23 cellular contexts compared by ENCODE assay signal in the genomic region with DNA sequence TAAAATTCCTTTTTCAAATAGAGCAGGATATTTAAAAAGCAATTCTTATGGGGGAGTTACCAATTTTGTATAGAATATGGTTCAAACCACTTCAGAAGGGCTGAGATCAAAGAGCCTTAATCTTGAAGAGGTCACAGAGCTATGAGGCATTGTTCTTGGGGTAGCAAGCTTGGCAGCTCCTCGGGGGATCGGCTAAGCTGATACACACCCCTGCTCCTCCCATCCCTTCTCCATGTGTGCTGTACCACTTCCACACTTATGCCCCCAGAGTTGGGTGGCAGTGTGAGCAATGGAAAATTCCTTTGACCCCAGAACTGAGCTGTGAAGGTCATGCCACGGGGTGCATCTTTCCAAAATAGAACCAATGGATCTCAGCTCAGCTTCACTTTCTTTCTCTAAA. TPM values are rescaled to one million over a fixed set of nuclear protein-coding genes. Genes with fewer than 3 reads are reported as not detected.
DNase-seq lines count a peak whose midpoint lies in the region; ATAC-seq and TF ChIP-seq lines count a peak whose summit lies in the region.
"Had no signal": no experiment of that assay in that cellular context is flagged by ENCODE, and none has a peak within 500 bp of the region (broad histone marks: within the 10 kb centered on the region; RNA-seq: fewer than 3 reads in every experiment).

No MANE protein-coding gene starts in this region.

- H3K27me3 ChIP-seq in DND-41 (ENCODE audit: insufficient read depth, low read length, poor library complexity): no peaks in the 10 kb centered on the region
- H3K27me3 ChIP-seq: colonic mucosa, gastroesophageal sphincter, thyroid gland had no signal

- H3K4me1 Mint-ChIP-seq in activated CD4-positive, alpha-beta T cell treated with anti-CD3 and anti-CD28 coated beads for 36 hours: peaks cover 53% of the 10 kb centered on the region
- peaks cover 22% of the 10 kb centered on the region for H3K4me1 Mint-ChIP-seq in T-helper 17 cell
- H3K4me1 Mint-ChIP-seq in naive thymus-derived CD8-positive, alpha-beta T cell: peaks cover 34 to 55% (median 51%) of the 10 kb centered on the region in 4 donors

- no peak for TF ChIP-seq CTCF in DND-41 (IDR thresholded peaks at IDR 0.05; ENCODE audit: borderline replicate concordance, extremely low read depth, low read length, poor library complexity, severe bottlenecking)

- no peak overlapping the region for H3K27ac ChIP-seq in DND-41 (ENCODE audit: low read length)
- H3K27ac ChIP-seq: colonic mucosa, gastroesophageal sphincter, lower lobe of right lung, thyroid gland had no signal

- POLR2A ChIA-PET in activated CD4-positive, alpha-beta T cell treated with anti-CD3 and anti-CD28 coated beads for 36 hours (lab: Charles Lee): no interaction called here
- POLR2A ChIA-PET in naive thymus-derived CD8-positive, alpha-beta T cell (lab: Charles Lee): interaction anchor here (0.9 to 1.0 kb wide), 2 partner anchors 26 to 165 kb away, joined by 3 read pairs; no protein-coding TSS in a partner anchor

- H3K9me3 ChIP-seq in DND-41 (ENCODE audit: insufficient read depth, low read length, severe bottlenecking): no peaks in the 10 kb centered on the region
- no peaks in the 10 kb centered on the region for H3K9me3 ChIP-seq in T-helper 17 cell (ENCODE audit: control insufficient read depth, low read length, poor library complexity, severe bottlenecking)
- H3K9me3 ChIP-seq: colonic mucosa, gastroesophageal sphincter, lower lobe of right lung, thyroid gland had no signal

- CTCF ChIA-PET in activated CD4-positive, alpha-beta T cell treated with anti-CD3 and anti-CD28 coated beads for 36 hours (lab: Charles Lee): interaction anchor here (0.6 to 2.6 kb wide), 17 partner anchors 9 to 541 kb away, joined by 3 to 10 read pairs (median 5); partner anchors contain the start of genes PRKCH and TMEM30B

- DNase-seq in activated CD4-positive, alpha-beta T cell treated with anti-CD3 and anti-CD28 coated beads for 36 hours: no peak
- DNase-seq in activated CD4-positive, alpha-beta T cell treated with anti-CD3 and anti-CD28 coated beads, Interleukin-2, amount 50 U/mL, for 1 hour: no peak
- DNase-seq in DND-41 (peak; percentile 42), T-helper 17 cell (no peak), DMS53 (lab: John Stamatoyannopoulos, UW) (no peak), sciatic nerve (ENCODE audit: low spot score) (no peak)
- DNase-seq in naive thymus-derived CD8-positive, alpha-beta T cell: peak in 3 of 10 donors; percentile 6 to 29 (median 21)
- DNase-seq: activated CD4-positive, CD25-positive, alpha-beta regulatory T cell; colonic mucosa; EL; islet precursor cell; lower lobe of right lung; NCI-H510A; RPMI8226; small intestine; stimulated activated CD4-positive, alpha-beta T cell treated with anti-CD3 and anti-CD28 coated beads, Interleukin-2, amount 100 ng/mL, for 24 hours; T1000; thyroid gland had no signal

- intact Hi-C loops in activated CD4-positive, alpha-beta T cell treated with anti-CD3 and anti-CD28 coated beads for 36 hours (cut with DNase I, micrococcal nuclease): loop anchor here (2.0 to 10.0 kb wide), 3 partner anchors 25 to 829 kb away; partner anchors contain the start of gene PRKCH (in 2 of the 2)
- intact Hi-C loops in sciatic nerve (cut with DNase I): no loop called here

- no peaks in the 10 kb centered on the region for H3K36me3 Mint-ChIP-seq in activated CD4-positive, alpha-beta T cell treated with anti-CD3 and anti-CD28 coated beads for 36 hours (ENCODE audit: low read depth)
- peaks cover 3% of the 10 kb centered on the region for H3K36me3 Mint-ChIP-seq in T-helper 17 cell (ENCODE audit: low read depth)
- H3K36me3 Mint-ChIP-seq in naive thymus-derived CD8-positive, alpha-beta T cell: peaks cover 3 to 4% (median 3%) of the 10 kb centered on the region in 3 donors
- H3K36me3 Mint-ChIP-seq: stimulated activated effector memory CD8-positive, alpha-beta T cell treated with anti-CD3 and anti-CD28 coated beads, Interleukin-12 subunit alpha, Interleukin-12 subunit beta, amount 100 ng/mL, for 72 hours had no signal

- H3K9ac ChIP-seq in DND-41 (ENCODE audit: low read depth, low read length): no peak overlapping the region

- no peaks in the 10 kb centered on the region for H4K20me1 ChIP-seq in DND-41 (ENCODE audit: insufficient read depth, low read length)

- H3K4me3 ChIP-seq in DND-41 (ENCODE audit: low read depth in 1 of 2, low read length in 2 of 2): no peak overlapping the region
- H3K4me3 ChIP-seq: colonic mucosa, gastroesophageal sphincter, lower lobe of right lung, thyroid gland had no signal

- no peaks in the 10 kb centered on the region for H3K9me3 Mint-ChIP-seq in activated CD4-positive, alpha-beta T cell treated with anti-CD3 and anti-CD28 coated beads for 36 hours (ENCODE audit: low read depth)
- peaks cover 0 to 17% (median 0%) of the 10 kb centered on the region in 9 donors for H3K9me3 Mint-ChIP-seq in naive thymus-derived CD8-positive, alpha-beta T cell
- H3K9me3 Mint-ChIP-seq: activated T-helper 1 cell treated with anti-CD3 and anti-CD28 coated beads, Interleukin-12 subunit alpha, Interleukin-12 subunit beta, Interleukin-2, Interleukin-4 antibody, amounts not matched to agents 30 ng/mL and 10 ng/mL and 1 ng/mL, durations not matched to agents 14 hours and 24 hours and 36 hours; effector memory CD8-positive, alpha-beta T cell; stimulated activated effector memory CD8-positive, alpha-beta T cell treated with anti-CD3 and anti-CD28 coated beads, Interleukin-12 subunit alpha, Interleukin-12 subunit beta, amount 100 ng/mL, for 72 hours had no signal

- peak overlapping the region; percentile 22 for H3K27ac Mint-ChIP-seq in activated CD4-positive, alpha-beta T cell treated with anti-CD3 and anti-CD28 coated beads for 36 hours
- H3K27ac Mint-ChIP-seq in T-helper 17 cell: peak overlapping the region; percentile 51
- peak overlapping the region; percentile 20 to 91 (median 73) for H3K27ac Mint-ChIP-seq in naive thymus-derived CD8-positive, alpha-beta T cell
- H3K27ac Mint-ChIP-seq: activated T-helper 1 cell treated with anti-CD3 and anti-CD28 coated beads, Interleukin-12 subunit alpha, Interleukin-12 subunit beta, Interleukin-2, Interleukin-4 antibody, amounts not matched to agents 30 ng/mL and 10 ng/mL and 1 ng/mL, durations not matched to agents 14 hours and 24 hours and 36 hours; effector memory CD8-positive, alpha-beta T cell; stimulated activated effector memory CD8-positive, alpha-beta T cell treated with anti-CD3 and anti-CD28 coated beads, Interleukin-12 subunit alpha, Interleukin-12 subunit beta, amount 100 ng/mL, for 72 hours had no signal

- no peaks in the 10 kb centered on the region for H3K36me3 ChIP-seq in DND-41 (ENCODE audit: insufficient read depth, low read length)
- H3K36me3 ChIP-seq: colonic mucosa, gastroesophageal sphincter, lower lobe of right lung, thyroid gland had no signal

- H3K4me3 Mint-ChIP-seq in activated CD4-positive, alpha-beta T cell treated with anti-CD3 and anti-CD28 coated beads for 36 hours: no peak overlapping the region
- no peak overlapping the region for H3K4me3 Mint-ChIP-seq in T-helper 17 cell
- H3K4me3 Mint-ChIP-seq in naive thymus-derived CD8-positive, alpha-beta T cell: peak overlapping the region in 8 of 10 donors; percentile 9 to 67 (median 48)
- H3K4me3 Mint-ChIP-seq: activated T-helper 1 cell treated with anti-CD3 and anti-CD28 coated beads, Interleukin-12 subunit alpha, Interleukin-12 subunit beta, Interleukin-2, Interleukin-4 antibody, amounts not matched to agents 30 ng/mL and 10 ng/mL and 1 ng/mL, durations not matched to agents 14 hours and 24 hours and 36 hours; effector memory CD8-positive, alpha-beta T cell; stimulated activated effector memory CD8-positive, alpha-beta T cell treated with anti-CD3 and anti-CD28 coated beads, Interleukin-12 subunit alpha, Interleukin-12 subunit beta, amount 100 ng/mL, for 72 hours had no signal

- ATAC-seq in activated CD4-positive, alpha-beta T cell treated with anti-CD3 and anti-CD28 coated beads for 36 hours: no peak
- ATAC-seq in DND-41 (ENCODE audit: insufficient read depth, low read depth) (peak; percentile 72), T-helper 17 cell (no peak), sciatic nerve (no peak), GM21529 (IDR thresholded peaks at IDR 0.05; ENCODE audit: unreplicated experiment) (no peak)
- ATAC-seq in naive thymus-derived CD8-positive, alpha-beta T cell: peak; percentile 64 to 65
- ATAC-seq: gastroesophageal sphincter; stimulated activated effector memory CD8-positive, alpha-beta T cell treated with anti-CD3 and anti-CD28 coated beads, Interleukin-12 subunit alpha, Interleukin-12 subunit beta, amount 100 ng/mL, for 72 hours had no signal

- H2AFZ ChIP-seq in DND-41 (ENCODE audit: low read depth, low read length): no peak overlapping the region

- H3K4me2 ChIP-seq in DND-41 (ENCODE audit: insufficient read depth, low read length): no peak overlapping the region

- H3K27me3 Mint-ChIP-seq in activated CD4-positive, alpha-beta T cell treated with anti-CD3 and anti-CD28 coated beads for 36 hours: no peaks in the 10 kb centered on the region
- H3K27me3 Mint-ChIP-seq in T-helper 17 cell: no peaks in the 10 kb centered on the region
- H3K27me3 Mint-ChIP-seq in naive thymus-derived CD8-positive, alpha-beta T cell: no peaks in the 10 kb centered on the region
- H3K27me3 Mint-ChIP-seq: effector memory CD8-positive, alpha-beta T cell had no signal

- no peaks in the 10 kb centered on the region for H3K79me2 ChIP-seq in DND-41 (ENCODE audit: insufficient read depth, low read length)

- H3K4me1 ChIP-seq in DND-41 (ENCODE audit: insufficient read depth, low read length): peaks cover 41% of the 10 kb centered on the region
- H3K4me1 ChIP-seq: gastroesophageal sphincter, lower lobe of right lung, thyroid gland had no signal

RNA-seq across cellular contexts. Expression of gene TMEM30B, which starts 15.0 kb away (rescaled TPM):
- total RNA-seq in activated CD4-positive, alpha-beta T cell treated with anti-CD3 and anti-CD28 coated beads for 36 hours: 1 to 10 TPM; 1.3 to 2.1 TPM
- total RNA-seq in T-helper 17 cell (1 to 10 TPM; 3.5 to 4.1 TPM), sciatic nerve (50.1 TPM)
- 1 to 10 TPM; 3.5 to 4.1 TPM for total RNA-seq in naive thymus-derived CD8-positive, alpha-beta T cell
- polyA plus RNA-seq in naive thymus-derived CD8-positive, alpha-beta T cell: 1 to 10 TPM; 4.2 to 7.8 (median 6.4) TPM

RNA-seq across cellular contexts. Expression of gene PRKCH, which starts 25.2 kb away (rescaled TPM):
- 100 to 1,000 TPM; 109 to 145 TPM for total RNA-seq in activated CD4-positive, alpha-beta T cell treated with anti-CD3 and anti-CD28 coated beads for 36 hours
- 100 to 1,000 TPM; 328 to 342 TPM for total RNA-seq in T-helper 17 cell
- 100 to 1,000 TPM; 284 to 306 TPM for total RNA-seq in naive thymus-derived CD8-positive, alpha-beta T cell
- 100 to 1,000 TPM; 184 to 264 (median 209) TPM for polyA plus RNA-seq in naive thymus-derived CD8-positive, alpha-beta T cell
- 52.9 TPM for total RNA-seq in sciatic nerve

Comparison
In these comparisons a context has a peak if more than half of its experiments do, and no peak if none do; other contexts are left out.
1. ATAC-seq: peak in DND-41 (single experiment) and naive thymus-derived CD8-positive, alpha-beta T cell (2 of 2); none in activated CD4-positive, alpha-beta T cell treated with anti-CD3 and anti-CD28 coated beads for 36 hours (single experiment), T-helper 17 cell (single experiment), sciatic nerve (single experiment) and GM21529 (single experiment).
2. H3K27ac Mint-ChIP-seq: peak in every context shown above with its lines; median percentile 73 in naive thymus-derived CD8-positive, alpha-beta T cell; 51 in T-helper 17 cell; 22 in activated CD4-positive, alpha-beta T cell treated with anti-CD3 and anti-CD28 coated beads for 36 hours.
3. H3K4me3 Mint-ChIP-seq: peak in naive thymus-derived CD8-positive, alpha-beta T cell (8 of 10); none in activated CD4-positive, alpha-beta T cell treated with anti-CD3 and anti-CD28 coated beads for 36 hours (single experiment) and T-helper 17 cell (single experiment).